1 cellular context compared by ENCODE assay signal in genomic region chr13:39601636-39602035, GRCh38.
TF ChIP-seq lines count a peak whose summit lies in the region.

No MANE protein-coding gene starts in this region.

TF ChIP-seq in GM23338, 12 proteins besides CTCF, POLR2A, EP300 and RAD21 (continued from another document):
- TF ChIP-seq STAT1 (IDR thresholded peaks at IDR 0.05; ENCODE audit: unreplicated experiment) (no peak), JUNB (IDR thresholded peaks at IDR 0.05; ENCODE audit: unreplicated experiment) (no peak), EZH2 (IDR thresholded peaks at IDR 0.05; ENCODE audit: low read depth, unreplicated experiment) (no peak)
- TF ChIP-seq, protein P1, sequence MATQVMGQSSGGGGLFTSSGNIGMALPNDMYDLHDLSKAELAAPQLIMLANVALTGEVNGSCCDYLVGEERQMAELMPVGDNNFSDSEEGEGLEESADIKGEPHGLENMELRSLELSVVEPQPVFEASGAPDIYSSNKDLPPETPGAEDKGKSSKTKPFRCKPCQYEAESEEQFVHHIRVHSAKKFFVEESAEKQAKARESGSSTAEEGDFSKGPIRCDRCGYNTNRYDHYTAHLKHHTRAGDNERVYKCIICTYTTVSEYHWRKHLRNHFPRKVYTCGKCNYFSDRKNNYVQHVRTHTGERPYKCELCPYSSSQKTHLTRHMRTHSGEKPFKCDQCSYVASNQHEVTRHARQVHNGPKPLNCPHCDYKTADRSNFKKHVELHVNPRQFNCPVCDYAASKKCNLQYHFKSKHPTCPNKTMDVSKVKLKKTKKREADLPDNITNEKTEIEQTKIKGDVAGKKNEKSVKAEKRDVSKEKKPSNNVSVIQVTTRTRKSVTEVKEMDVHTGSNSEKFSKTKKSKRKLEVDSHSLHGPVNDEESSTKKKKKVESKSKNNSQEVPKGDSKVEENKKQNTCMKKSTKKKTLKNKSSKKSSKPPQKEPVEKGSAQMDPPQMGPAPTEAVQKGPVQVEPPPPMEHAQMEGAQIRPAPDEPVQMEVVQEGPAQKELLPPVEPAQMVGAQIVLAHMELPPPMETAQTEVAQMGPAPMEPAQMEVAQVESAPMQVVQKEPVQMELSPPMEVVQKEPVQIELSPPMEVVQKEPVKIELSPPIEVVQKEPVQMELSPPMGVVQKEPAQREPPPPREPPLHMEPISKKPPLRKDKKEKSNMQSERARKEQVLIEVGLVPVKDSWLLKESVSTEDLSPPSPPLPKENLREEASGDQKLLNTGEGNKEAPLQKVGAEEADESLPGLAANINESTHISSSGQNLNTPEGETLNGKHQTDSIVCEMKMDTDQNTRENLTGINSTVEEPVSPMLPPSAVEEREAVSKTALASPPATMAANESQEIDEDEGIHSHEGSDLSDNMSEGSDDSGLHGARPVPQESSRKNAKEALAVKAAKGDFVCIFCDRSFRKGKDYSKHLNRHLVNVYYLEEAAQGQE (IDR thresholded peaks at IDR 0.05; ENCODE audit: unreplicated experiment) = no peak
